Comparison of ENCODE assay signal across 5 cellular contexts in genomic region chr3:49782277-49782676, GRCh38. TPM values are rescaled to one million over a fixed set of nuclear protein-coding genes. Genes with fewer than 3 reads are reported as not detected.
"Had no signal": no experiment of that assay in that cellular context is flagged by ENCODE, and none has a peak within 500 bp of the region (broad histone marks: within the 10 kb centered on the region; RNA-seq: fewer than 3 reads in every experiment).

No MANE protein-coding gene starts in this region.

RNA-seq across cellular contexts. Expression of gene CDHR4, which starts 17.4 kb away (rescaled TPM):
- total RNA-seq: activated CD8-positive, alpha-beta T cell treated with anti-CD3 and anti-CD28 coated beads, Interleukin-2, amount 10 ng/mL, durations not matched to agents 7 days and 5 days; activated naive CD4-positive, alpha-beta T cell treated with anti-CD3 and anti-CD28 coated beads for 36 hours; activated T-cell treated with anti-CD3 and anti-CD28 coated beads, Interleukin-2, amount 50 U/mL, for 4 hours; activated T-helper 1 cell treated with anti-CD3 and anti-CD28 coated beads, Interleukin-12 subunit alpha, Interleukin-12 subunit beta, Interleukin-2, Interleukin-4 antibody, amounts not matched to agents 30 ng/mL and 10 ng/mL and 1 ng/mL, durations not matched to agents 14 hours and 24 hours and 36 hours; SJCRH30 had no signal
